ENCODE assay signal across 25 cellular contexts in genomic region chr11:68429661-68430060, GRCh38.
"Had no signal": no experiment of that assay in that cellular context is flagged by ENCODE, and none has a peak within 500 bp of the region (broad histone marks: within the 10 kb centered on the region; RNA-seq: fewer than 3 reads in every experiment).

No MANE protein-coding gene starts in this region.

- H3K27ac ChIP-seq: esophagus muscularis mucosa, foreskin keratinocyte, gastroesophageal sphincter, heart left ventricle, hepatocyte, neural progenitor cell, ovary, psoas muscle, skin epidermis, spleen, suprapubic skin had no signal

- ATAC-seq: foreskin keratinocyte; gastroesophageal sphincter; heart left ventricle; left lobe of liver; naive thymus-derived CD4-positive, alpha-beta T cell; psoas muscle; right cardiac atrium; stimulated activated memory B cell treated with anti-CD40 and anti-IgM and Interleukin-4, amounts not matched to agents 10 μg/mL and 1 μg/mL and 100 μg/mL, for 72 hours had no signal

- H3K79me2 ChIP-seq: hepatocyte had no signal

- H3K4me2 ChIP-seq: hepatocyte, neural progenitor cell had no signal

- H3K27me3 ChIP-seq: colonic mucosa, esophagus muscularis mucosa, foreskin keratinocyte, gastroesophageal sphincter, heart left ventricle, hepatocyte, neural progenitor cell, ovary, spleen, suprapubic skin had no signal

- H2AFZ ChIP-seq: hepatocyte, neural progenitor cell had no signal

- H3K4me3 ChIP-seq: colonic mucosa, esophagus muscularis mucosa, gastroesophageal sphincter, heart left ventricle, hepatocyte, neural progenitor cell, ovary, psoas muscle, skin epidermis, spleen, suprapubic skin had no signal

- DNase-seq: colonic mucosa; effector CD8-positive, alpha-beta T cell; endodermal cell; foreskin keratinocyte; kidney; mesenchymal stem cell; midbrain; naive thymus-derived CD4-positive, alpha-beta T cell; nucleus accumbens; ovary; posterior cingulate gyrus; psoas muscle; right cardiac atrium; spleen; stimulated activated CD4-positive, alpha-beta T cell treated with anti-CD3 and anti-CD28 coated beads, Interleukin-4, amount 100 ng/mL, for 4 hours had no signal

- H3K9ac ChIP-seq: neural progenitor cell had no signal

- H3K4me1 ChIP-seq: colonic mucosa, foreskin keratinocyte, gastroesophageal sphincter, neural progenitor cell, psoas muscle, spleen, suprapubic skin had no signal

- FAIRE-seq: endothelial cell of umbilical vein, kidney had no signal

- H3K9me3 ChIP-seq: colonic mucosa had no signal
